Comparison of ENCODE assay signal across 14 cellular contexts in genomic region chr11:27234961-27235360, GRCh38.
A peak's percentile ranks its signal among the peaks of the same experiment; 100 is the strongest.
DNase-seq lines count a peak whose midpoint lies in the region; ATAC-seq, FAIRE-seq and TF ChIP-seq lines count a peak whose summit lies in the region.
"Had no signal": no experiment of that assay in that cellular context is flagged by ENCODE, and none has a peak within 500 bp of the region (broad histone marks: within the 10 kb centered on the region; RNA-seq: fewer than 3 reads in every experiment).

No MANE protein-coding gene starts in this region.

- H3K4me2 ChIP-seq in trophoblast cell (ENCODE audit: low read length): no peak overlapping the region
- H3K4me2 ChIP-seq: GM23338 had no signal

- no CpG with 5 or more reads among the region's 2 CpGs for WGBS in trophoblast cell (ENCODE audit: extremely low coverage, insufficient coverage, insufficient read length)
- WGBS in sigmoid colon, 2 donors: 10 to 54% methylated on average over 2 of the region's 2 CpGs
- 43 to 48% methylated on average over 2 of the region's 2 CpGs for WGBS in upper lobe of left lung, 2 donors

- H3K27ac ChIP-seq in trophoblast cell (ENCODE audit: low read depth, low read length): no peak overlapping the region
- H3K27ac ChIP-seq in sigmoid colon: peak overlapping the region in 1 of 4 donors; percentile 55
- no peak overlapping the region for H3K27ac ChIP-seq in upper lobe of left lung
- H3K27ac ChIP-seq: HL-60 had no signal

- peaks cover 3 to 5% of the 10 kb centered on the region in 2 experiments for H3K4me1 ChIP-seq in trophoblast cell (ENCODE audit: control insufficient read depth in 1 of 2, insufficient read depth in 2 of 2, low read length in 2 of 2)
- peaks cover 0 to 82% (median 57%) of the 10 kb centered on the region in 4 donors for H3K4me1 ChIP-seq in sigmoid colon
- H3K4me1 ChIP-seq in upper lobe of left lung: no peaks in the 10 kb centered on the region

- H3K9me3 Mint-ChIP-seq in chondrocyte (ENCODE audit: low read depth): no peaks in the 10 kb centered on the region
- H3K9me3 Mint-ChIP-seq: GM23338 had no signal

- H3K4ac ChIP-seq in trophoblast cell (ENCODE audit: low read depth, low read length): no peak overlapping the region

- DNase-seq in GM12891 (ENCODE audit: insufficient read length, low spot score): no peak
- DNase-seq in NB4 (ENCODE audit: low read depth): no peak
- DNase-seq in chondrocyte (ENCODE audit: low spot score): no peak
- DNase-seq in trophoblast cell: no peak
- no peak for DNase-seq in stimulated activated CD4-positive, alpha-beta T cell treated with anti-CD3 and anti-CD28 coated beads, Interleukin-2, amount 100 ng/mL, for 48 hours
- DNase-seq in sigmoid colon: no peak
- DNase-seq in upper lobe of left lung: no peak
- DNase-seq: CD4-positive, alpha-beta memory T cell; DND-41; GDM1 had no signal

- H3K27ac Mint-ChIP-seq in chondrocyte (ENCODE audit: unreplicated experiment): peak overlapping the region; percentile 80
- H3K27ac Mint-ChIP-seq: CD4-positive, alpha-beta memory T cell; GM23338 had no signal

- FAIRE-seq in GM12891 (lab: Jason Lieb, UNC): peak; percentile 5
- FAIRE-seq: GM19239 had no signal

- no peak for ATAC-seq in upper lobe of left lung (ENCODE audit: low FRiP score in 2 of 2)
- ATAC-seq: GM23338 had no signal

- H3K36me3 ChIP-seq in trophoblast cell (ENCODE audit: control insufficient read depth in 1 of 2, insufficient read depth in 2 of 2, low read length in 2 of 2) (no peaks in the 10 kb centered on the region), sigmoid colon (no peaks in the 10 kb centered on the region), upper lobe of left lung (no peaks in the 10 kb centered on the region)

- no peaks in the 10 kb centered on the region for H3K27me3 Mint-ChIP-seq in chondrocyte (ENCODE audit: low read depth)
- H3K27me3 Mint-ChIP-seq: CD4-positive, alpha-beta memory T cell had no signal

- H4K91ac ChIP-seq in trophoblast cell (ENCODE audit: low read depth, low read length): no peak overlapping the region

- H3K23ac ChIP-seq in trophoblast cell (ENCODE audit: low read length): no peak overlapping the region

- no peaks in the 10 kb centered on the region for H3K9me3 ChIP-seq in trophoblast cell (ENCODE audit: insufficient read depth, low read depth, low read length)
- no peaks in the 10 kb centered on the region for H3K9me3 ChIP-seq in sigmoid colon
- H3K9me3 ChIP-seq in upper lobe of left lung: no peaks in the 10 kb centered on the region

- H3K4me3 ChIP-seq in NB4 (ENCODE audit: low read depth, low read length) (peak overlapping the region; percentile 68), trophoblast cell (ENCODE audit: low read depth, low read length) (no peak overlapping the region), sigmoid colon (no peak overlapping the region), upper lobe of left lung (no peak overlapping the region)
- H3K4me3 ChIP-seq: GM23338 had no signal

- H2BK120ac ChIP-seq in trophoblast cell (ENCODE audit: insufficient read depth, low read length, poor library complexity): no peak overlapping the region

- H3K18ac ChIP-seq in trophoblast cell (ENCODE audit: low read length): no peak overlapping the region

- H2AK5ac ChIP-seq in trophoblast cell (ENCODE audit: low read length): no peak overlapping the region

- no peak for TF ChIP-seq EP300 in sigmoid colon (IDR thresholded peaks at IDR 0.05)
- no peak for TF ChIP-seq EP300 in upper lobe of left lung (IDR thresholded peaks at IDR 0.05)

- TF ChIP-seq POLR2A in GM12891 (IDR thresholded peaks at IDR 0.05; ENCODE audit: low read depth, low read length) (no peak), NB4 (IDR thresholded peaks at IDR 0.05; ENCODE audit: extremely low read depth, insufficient read length) (no peak), sigmoid colon (IDR thresholded peaks at IDR 0.05) (no peak), upper lobe of left lung (IDR thresholded peaks at IDR 0.05) (no peak)

- H4K8ac ChIP-seq in trophoblast cell (ENCODE audit: low read depth, low read length): no peak overlapping the region

- no peak overlapping the region for H3K14ac ChIP-seq in trophoblast cell (ENCODE audit: low read length)

- peak overlapping the region; percentile 56 for H2BK12ac ChIP-seq in trophoblast cell (ENCODE audit: low read length)

- no peaks in the 10 kb centered on the region for H3K79me2 ChIP-seq in trophoblast cell (ENCODE audit: control insufficient read depth, insufficient read depth, low read length, poor library complexity)

- H4K12ac ChIP-seq in trophoblast cell (ENCODE audit: low read depth, low read length): no peak overlapping the region

- H2BK5ac ChIP-seq in trophoblast cell (ENCODE audit: low read depth, low read length, poor library complexity): no peak overlapping the region

- intact Hi-C loops in sigmoid colon (cut with DNase I): loop anchor here (5.0 kb wide), 1 partner anchor 33 kb away; no protein-coding TSS in a partner anchor

- TF ChIP-seq CTCF in NB4 (IDR thresholded peaks at IDR 0.05; ENCODE audit: low read depth, low read length) (no peak), chondrocyte (IDR thresholded peaks at IDR 0.05) (no peak), sigmoid colon (IDR thresholded peaks at IDR 0.05) (no peak), upper lobe of left lung (IDR thresholded peaks at IDR 0.05) (no peak)

- H2AFZ ChIP-seq in trophoblast cell (ENCODE audit: insufficient read depth, low read length, poor library complexity): no peak overlapping the region

- H3K27me3 ChIP-seq in trophoblast cell (ENCODE audit: insufficient read depth, low read length): no peaks in the 10 kb centered on the region
- H3K27me3 ChIP-seq in sigmoid colon: no peaks in the 10 kb centered on the region
- H3K27me3 ChIP-seq in upper lobe of left lung: no peaks in the 10 kb centered on the region

- peaks cover 30% of the 10 kb centered on the region for H3K4me1 Mint-ChIP-seq in chondrocyte (ENCODE audit: low read depth)
- H3K4me1 Mint-ChIP-seq: CD4-positive, alpha-beta memory T cell had no signal

- peaks cover 1% of the 10 kb centered on the region for H3K79me1 ChIP-seq in trophoblast cell (ENCODE audit: low read length)

- no peaks in the 10 kb centered on the region for H3K36me3 Mint-ChIP-seq in chondrocyte (ENCODE audit: low read depth)
- H3K36me3 Mint-ChIP-seq: CD4-positive, alpha-beta memory T cell had no signal

- no peak overlapping the region for H3K4me3 Mint-ChIP-seq in chondrocyte (ENCODE audit: unreplicated experiment)
- H3K4me3 Mint-ChIP-seq: B cell; CD4-positive, alpha-beta memory T cell; GM23338 had no signal

- H3K9ac ChIP-seq in trophoblast cell (ENCODE audit: low read length): no peak overlapping the region

TF ChIP-seq in GM12891, 5 proteins besides CTCF, POLR2A, EP300 and RAD21:
- TF ChIP-seq PAX5 (IDR thresholded peaks at IDR 0.05; ENCODE audit: insufficient read depth, low read length, severe bottlenecking) (no peak), POLR2AphosphoS5 (IDR thresholded peaks at IDR 0.05; ENCODE audit: low read depth, low read length) (no peak), SPI1 (IDR thresholded peaks at IDR 0.05; ENCODE audit: low read depth, low read length) (no peak), POU2F2 (IDR thresholded peaks at IDR 0.05; ENCODE audit: low read depth, low read length) (no peak), TAF1 (IDR thresholded peaks at IDR 0.05; ENCODE audit: low read depth, low read length) (no peak)
